Comparison of ENCODE assay signal across 9 cellular contexts in genomic region chr13:30581582-30581981, GRCh38. TPM values are rescaled to one million over a fixed set of nuclear protein-coding genes. Genes with fewer than 3 reads are reported as not detected.
A peak's percentile ranks its signal among the peaks of the same experiment; 100 is the strongest.
DNase-seq lines count a peak whose midpoint lies in the region; FAIRE-seq and TF ChIP-seq lines count a peak whose summit lies in the region.
"Had no signal": no experiment of that assay in that cellular context is flagged by ENCODE, and none has a peak within 500 bp of the region (broad histone marks: within the 10 kb centered on the region; RNA-seq: fewer than 3 reads in every experiment).

No MANE protein-coding gene starts in this region.

- H3K36me3 ChIP-seq in bronchial epithelial cell (ENCODE audit: control insufficient read depth, insufficient read depth, low read length) (no peaks in the 10 kb centered on the region), neuronal stem cell (replicated peaks in 1 of 2; ENCODE audit: control insufficient read depth in 2 of 2, insufficient read depth in 2 of 2, low read length in 2 of 2) (no peaks in the 10 kb centered on the region)

- H2AK5ac ChIP-seq in neuronal stem cell (ENCODE audit: low read depth, low read length), result no peak overlapping the region

- H3K23ac ChIP-seq in neuronal stem cell (ENCODE audit: low read depth, low read length, poor library complexity), result no peak overlapping the region

- H3K27ac ChIP-seq in neuronal stem cell (replicated peaks; ENCODE audit: low read length), result no peak overlapping the region

- H3K4ac ChIP-seq in neuronal stem cell (ENCODE audit: low read length), result no peak overlapping the region

- FAIRE-seq in bronchial epithelial cell (lab: Jason Lieb, UNC) (no peak), RCC 7860 (lab: Jason Lieb, UNC) (no peak)

- no peak overlapping the region for H2BK5ac ChIP-seq in neuronal stem cell (ENCODE audit: low read length)

- H2BK12ac ChIP-seq in neuronal stem cell (ENCODE audit: low read length), result no peak overlapping the region

- no peak overlapping the region for H3K18ac ChIP-seq in neuronal stem cell (ENCODE audit: low read length)

- H2AFZ ChIP-seq in neuronal stem cell (ENCODE audit: low read length), result peak overlapping the region; percentile 15

- peak; percentile 26 for DNase-seq in NOMO-1 treated with DMSO at 0.1 percent for 48 hours (lab: John Stamatoyannopoulos, UW; ENCODE audit: unreplicated experiment)
- DNase-seq in NOMO-1 (lab: John Stamatoyannopoulos, UW; ENCODE audit: unreplicated experiment in 2 of 2), result no peak
- no peak for DNase-seq in LNCaP clone FGC (ENCODE audit: low read depth)
- DNase-seq in bronchial epithelial cell (ENCODE audit: low read depth), result peak; percentile 59
- DNase-seq in neuronal stem cell (ENCODE audit: low spot score), result no peak
- DNase-seq in Ammon's horn (ENCODE audit: low spot score), result no peak
- no peak for DNase-seq in RCC 7860 (ENCODE audit: low spot score)
- no peak for DNase-seq in NCI-H2171 (lab: John Stamatoyannopoulos, UW)
- DNase-seq: CD8-positive, alpha-beta T cell had no signal

- no peak overlapping the region for H3K9ac ChIP-seq in neuronal stem cell (ENCODE audit: low read depth, low read length, poor library complexity)

- no peak overlapping the region for H3K4me3 ChIP-seq in LNCaP clone FGC (ENCODE audit: low read depth, low read length)
- H3K4me3 ChIP-seq in bronchial epithelial cell (ENCODE audit: low read depth, low read length), result no peak overlapping the region
- no peak overlapping the region for H3K4me3 ChIP-seq in neuronal stem cell (ENCODE audit: low read length in 2 of 2)

- TF ChIP-seq CTCF in LNCaP clone FGC (IDR thresholded peaks at IDR 0.05; ENCODE audit: control insufficient read depth, extremely low read depth, insufficient read depth), result peak; percentile 30
- peak; percentile 40 for TF ChIP-seq CTCF in bronchial epithelial cell (IDR thresholded peaks at IDR 0.05; ENCODE audit: insufficient read depth, low read length, severe bottlenecking)

- H3K27me3 ChIP-seq in bronchial epithelial cell (ENCODE audit: control insufficient read depth, insufficient read depth, low read length) (no peaks in the 10 kb centered on the region), neuronal stem cell (ENCODE audit: control insufficient read depth in 3 of 3, insufficient read depth in 3 of 3, low read depth in 1 of 3, low read length in 3 of 3) (no peaks in the 10 kb centered on the region)

- H4K91ac ChIP-seq in neuronal stem cell (ENCODE audit: low read depth, low read length, poor library complexity), result no peak overlapping the region

- no CpG with 5 or more reads among the region's 1 CpG for WGBS in neuronal stem cell (ENCODE audit: extremely low coverage in 2 of 2, insufficient read length in 2 of 2, insufficient replicate concordance in 1 of 2), 2 donors

- H2BK15ac ChIP-seq in neuronal stem cell (ENCODE audit: low read length), result no peak overlapping the region

- H2BK120ac ChIP-seq in neuronal stem cell (ENCODE audit: low read depth, low read length), result no peak overlapping the region

- H3K79me1 ChIP-seq in neuronal stem cell (ENCODE audit: low read depth, low read length), result no peaks in the 10 kb centered on the region

- no peak overlapping the region for H3K14ac ChIP-seq in neuronal stem cell (ENCODE audit: low read length)

- peaks cover 0 to 2% of the 10 kb centered on the region in 2 donors for H3K4me1 ChIP-seq in neuronal stem cell (ENCODE audit: control insufficient read depth in 2 of 2, insufficient read depth in 1 of 2, low read depth in 1 of 2, low read length in 2 of 2)

- no peak overlapping the region for H3K4me2 ChIP-seq in neuronal stem cell (ENCODE audit: insufficient read depth, low read length, poor library complexity, severe bottlenecking)

- no peak overlapping the region for H4K8ac ChIP-seq in neuronal stem cell (ENCODE audit: low read depth, low read length)

- no peaks in the 10 kb centered on the region for H3K9me3 ChIP-seq in neuronal stem cell (replicated peaks in 1 of 2; ENCODE audit: control insufficient read depth in 2 of 2, insufficient read depth in 1 of 2, low read depth in 1 of 2, low read length in 2 of 2)

RNA-seq across cellular contexts. Expression of gene USPL1, which starts 36.1 kb away (rescaled TPM):
- 6.8 and 20.0 TPM in 2 replicates for total RNA-seq in bronchial epithelial cell
- 15.2 TPM for polyA plus RNA-seq in neuronal stem cell (2013, experiment 1 of 2)
- 15.3 TPM for polyA plus RNA-seq in neuronal stem cell (2013, experiment 2 of 2)

Comparison
In these comparisons a context has a peak if more than half of its experiments do, and no peak if none do; other contexts are left out.
1. DNase-seq: peak in NOMO-1 treated with DMSO at 0.1 percent for 48 hours (single experiment) and bronchial epithelial cell (single experiment); none in NOMO-1 (0 of 2), LNCaP clone FGC (single experiment), neuronal stem cell (single experiment), Ammon's horn (single experiment), RCC 7860 (single experiment) and NCI-H2171 (single experiment).